ENCODE assay signal across 30 cellular contexts in genomic region chr9:84354035-84354434, GRCh38. TPM values are rescaled to one million over a fixed set of nuclear protein-coding genes. Genes with fewer than 3 reads are reported as not detected.
"Had no signal": no experiment of that assay in that cellular context is flagged by ENCODE, and none has a peak within 500 bp of the region (broad histone marks: within the 10 kb centered on the region; RNA-seq: fewer than 3 reads in every experiment).

No MANE protein-coding gene starts in this region.

- H3K4me3 Mint-ChIP-seq: central memory CD8-positive, alpha-beta T cell; dendritic cell treated with granulocyte-macrophage colony-stimulating factor and Interleukin-4, amounts not matched to agents 40 ng/mL and 50 ng/mL, for 4 days; endodermal cell; memory B cell; naive thymus-derived CD4-positive, alpha-beta T cell; nephron; stimulated activated memory B cell treated with anti-CD40 and anti-IgM and Interleukin-4, amounts not matched to agents 10 μg/mL and 1 μg/mL and 100 μg/mL, for 72 hours; type B pancreatic cell had no signal

- ATAC-seq: esophagus mucosa; foreskin keratinocyte; gastroesophageal sphincter; left lung; lower lobe of right lung; naive thymus-derived CD4-positive, alpha-beta T cell; pancreas; stimulated activated memory B cell treated with anti-CD40 and anti-IgM and Interleukin-4, amounts not matched to agents 10 μg/mL and 1 μg/mL and 100 μg/mL, for 72 hours; stimulated activated naive CD8-positive, alpha-beta T cell treated with anti-CD3 and anti-CD28 coated beads, Interleukin-15, Interleukin-2, amounts not matched to agents 100 U/mL and 50 U/mL, for 24 hours had no signal

- H3K27me3 ChIP-seq: colonic mucosa, foreskin keratinocyte, gastroesophageal sphincter, heart right ventricle, left lung, pancreas, sigmoid colon, testis, tibial artery had no signal

- H3K27ac Mint-ChIP-seq: dendritic cell treated with granulocyte-macrophage colony-stimulating factor and Interleukin-4, amounts not matched to agents 40 ng/mL and 50 ng/mL, for 4 days; endodermal cell; memory B cell; naive thymus-derived CD4-positive, alpha-beta T cell; nephron; stimulated activated memory B cell treated with anti-CD40 and anti-IgM and Interleukin-4, amounts not matched to agents 10 μg/mL and 1 μg/mL and 100 μg/mL, for 72 hours; type B pancreatic cell had no signal

- H3K4me3 ChIP-seq: colonic mucosa, gastroesophageal sphincter, heart right ventricle, left lung, lower lobe of right lung, pancreas, sigmoid colon, testis, tibial artery had no signal

- H3K27ac ChIP-seq: colonic mucosa, epithelial cell of prostate, foreskin keratinocyte, gastroesophageal sphincter, heart right ventricle, left lung, lower lobe of right lung, pancreas, sigmoid colon, testis, tibial artery had no signal

- H3K36me3 Mint-ChIP-seq: naive thymus-derived CD4-positive, alpha-beta T cell; stimulated activated memory B cell treated with anti-CD40 and anti-IgM and Interleukin-4, amounts not matched to agents 10 μg/mL and 1 μg/mL and 100 μg/mL, for 72 hours; type B pancreatic cell had no signal

- H3K4me1 Mint-ChIP-seq: central memory CD8-positive, alpha-beta T cell; memory B cell; naive thymus-derived CD4-positive, alpha-beta T cell; nephron; stimulated activated memory B cell treated with anti-CD40 and anti-IgM and Interleukin-4, amounts not matched to agents 10 μg/mL and 1 μg/mL and 100 μg/mL, for 72 hours had no signal

- H3K27me3 Mint-ChIP-seq: central memory CD8-positive, alpha-beta T cell; dendritic cell treated with granulocyte-macrophage colony-stimulating factor and Interleukin-4, amounts not matched to agents 40 ng/mL and 50 ng/mL, for 4 days; stimulated activated memory B cell treated with anti-CD40 and anti-IgM and Interleukin-4, amounts not matched to agents 10 μg/mL and 1 μg/mL and 100 μg/mL, for 72 hours; type B pancreatic cell had no signal

- H3K4me1 ChIP-seq: colonic mucosa, foreskin keratinocyte, gastroesophageal sphincter, left lung, lower lobe of right lung, pancreas, sigmoid colon, testis, tibial artery had no signal

- DNase-seq: colonic mucosa; effector CD8-positive, alpha-beta T cell; endodermal cell; foreskin keratinocyte; heart right ventricle; hippocampal formation; left cardiac atrium; left lung; lower lobe of right lung; midbrain; naive thymus-derived CD4-positive, alpha-beta T cell; occipital lobe; pancreas; sigmoid colon; stimulated activated CD4-positive, alpha-beta T cell treated with anti-CD3 and anti-CD28 coated beads, Interleukin-2, amount 100 ng/mL, for 24 hours; stimulated activated CD4-positive, alpha-beta T cell treated with anti-CD3 and anti-CD28 coated beads, Interleukin-4, amount 100 ng/mL, for 24 hours; stimulated activated naive CD8-positive, alpha-beta T cell treated with anti-CD3 and anti-CD28 coated beads, Interleukin-15, Interleukin-2, amounts not matched to agents 100 U/mL and 50 U/mL, for 24 hours; substantia nigra; testis; tibial artery had no signal

- H3K36me3 ChIP-seq: colonic mucosa, gastroesophageal sphincter, heart right ventricle, left lung, lower lobe of right lung, pancreas, sigmoid colon, tibial artery had no signal

- H3K9me3 Mint-ChIP-seq: central memory CD8-positive, alpha-beta T cell; memory B cell; type B pancreatic cell had no signal

- H3K9me3 ChIP-seq: colonic mucosa, gastroesophageal sphincter, left lung, lower lobe of right lung, pancreas, sigmoid colon, testis, tibial artery had no signal

RNA-seq across cellular contexts. Expression of gene SLC28A3, which starts 13.5 kb away (rescaled TPM):
- total RNA-seq: occipital lobe, sigmoid colon, skeletal muscle tissue had no signal
- polyA plus RNA-seq: naive thymus-derived CD4-positive, alpha-beta T cell had no signal
